ENCODE assay signal across 26 cellular contexts in the genomic region with DNA sequence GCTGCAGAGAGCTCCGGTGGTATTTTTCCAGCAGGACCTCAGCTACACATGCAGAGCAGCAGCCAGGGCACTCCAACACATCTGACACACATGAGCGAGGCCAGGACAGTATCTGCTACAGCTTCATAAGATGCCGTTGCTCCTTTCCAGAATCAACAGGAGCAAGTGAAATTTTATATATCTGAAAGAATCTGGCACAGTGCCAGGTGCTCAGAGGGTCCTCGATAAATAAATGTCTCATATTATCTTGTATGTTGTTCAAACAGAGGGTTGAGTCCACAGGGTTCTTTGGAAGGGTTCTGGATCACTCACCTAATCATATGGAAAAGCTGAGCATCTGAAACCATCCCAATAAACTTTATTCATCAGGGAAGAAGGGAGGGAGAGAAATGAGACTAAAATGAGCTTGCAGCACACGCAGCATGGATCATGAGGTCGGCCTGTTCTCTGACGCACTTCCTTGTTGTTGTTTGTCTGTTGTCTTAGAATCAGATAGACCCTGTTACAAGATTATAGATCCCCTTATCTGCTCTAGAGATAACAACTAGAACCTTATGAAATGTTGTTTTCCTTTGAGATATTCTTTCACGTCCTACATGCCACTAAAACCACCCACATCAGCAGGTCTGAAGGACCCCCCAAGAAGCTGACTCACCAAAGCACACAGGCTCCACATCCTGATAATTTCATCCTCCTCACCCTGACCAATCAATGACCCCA. TPM values are rescaled to one million over a fixed set of nuclear protein-coding genes. Genes with fewer than 3 reads are reported as not detected.
"Had no signal": no experiment of that assay in that cellular context is flagged by ENCODE, and none has a peak within 500 bp of the region (broad histone marks: within the 10 kb centered on the region; RNA-seq: fewer than 3 reads in every experiment).

No MANE protein-coding gene starts in this region.

- ATAC-seq: heart left ventricle; left cardiac atrium; pancreas; right cardiac atrium; stimulated activated effector memory CD8-positive, alpha-beta T cell treated with anti-CD3 and anti-CD28 coated beads, Interleukin-12 subunit alpha, Interleukin-12 subunit beta, amount 100 ng/mL, for 72 hours; stimulated activated naive CD8-positive, alpha-beta T cell treated with anti-CD3 and anti-CD28 coated beads, Interleukin-15, amount 100 ng/mL, for 72 hours; WTC11 had no signal

- H3K4me3 ChIP-seq: breast epithelium, heart left ventricle, pancreas, tibial nerve had no signal

- H3K36me3 Mint-ChIP-seq: stimulated activated effector memory CD8-positive, alpha-beta T cell treated with anti-CD3 and anti-CD28 coated beads, Interleukin-12 subunit alpha, Interleukin-12 subunit beta, amount 100 ng/mL, for 72 hours had no signal

- DNase-seq: activated CD8-positive, alpha-beta memory T cell treated with anti-CD3 and anti-CD28 coated beads for 24 hours; activated CD8-positive, alpha-beta memory T cell treated with anti-CD3 and anti-CD28 coated beads, Interleukin-2, amount 50 U/mL, for 4 hours; activated naive CD4-positive, alpha-beta T cell; activated T-cell treated with anti-CD3 and anti-CD28 coated beads, Interleukin-2, amount 50 U/mL, for 24 hours; cerebellar nuclear complex; effector CD4-positive, alpha-beta T cell; heart left ventricle; left cardiac atrium; nephron progenitor cell; pancreas; right cardiac atrium; stimulated activated CD4-positive, alpha-beta T cell treated with anti-CD3 and anti-CD28 coated beads, Interleukin-2, amount 100 ng/mL, for 24 hours; stimulated activated naive CD8-positive, alpha-beta T cell treated with anti-CD3 and anti-CD28 coated beads, Interleukin-15, amount 100 ng/mL, for 72 hours; T-helper 9 cell had no signal

- H3K4me1 Mint-ChIP-seq: stimulated activated effector memory CD8-positive, alpha-beta T cell treated with anti-CD3 and anti-CD28 coated beads, Interleukin-12 subunit alpha, Interleukin-12 subunit beta, amount 100 ng/mL, for 72 hours; stimulated activated naive CD8-positive, alpha-beta T cell treated with anti-CD3 and anti-CD28 coated beads, Interleukin-15, amount 100 ng/mL, for 72 hours had no signal

- H3K9me3 Mint-ChIP-seq: activated T-cell treated with anti-CD3 and anti-CD28 coated beads, Interleukin-2, amount 50 U/mL, for 24 hours; activated T-helper 2 cell treated with anti-CD3 and anti-CD28 coated beads, Interferon-gamma antibody, Interleukin-2, Interleukin-4, amounts not matched to agents 10 μg/mL and 5 μg/mL and 100 μg/mL, durations not matched to agents 14 hours and 24 hours and 36 hours had no signal

- H3K4me3 Mint-ChIP-seq: activated naive CD8-positive, alpha-beta T cell; activated T-cell treated with anti-CD3 and anti-CD28 coated beads, Interleukin-2, amount 50 U/mL, for 24 hours; dendritic cell treated with granulocyte-macrophage colony-stimulating factor and Interleukin-4, amounts not matched to agents 40 ng/mL and 50 ng/mL, for 4 days; nephron progenitor cell; stimulated activated effector memory CD8-positive, alpha-beta T cell treated with anti-CD3 and anti-CD28 coated beads, Interleukin-12 subunit alpha, Interleukin-12 subunit beta, amount 100 ng/mL, for 72 hours; stimulated activated naive CD8-positive, alpha-beta T cell treated with anti-CD3 and anti-CD28 coated beads, Interleukin-15, amount 100 ng/mL, for 72 hours; WTC11 had no signal

- H3K27ac Mint-ChIP-seq: activated naive CD8-positive, alpha-beta T cell; activated T-cell treated with anti-CD3 and anti-CD28 coated beads, Interleukin-2, amount 50 U/mL, for 24 hours; activated T-helper 2 cell treated with anti-CD3 and anti-CD28 coated beads, Interferon-gamma antibody, Interleukin-2, Interleukin-4, amounts not matched to agents 10 μg/mL and 5 μg/mL and 100 μg/mL, durations not matched to agents 14 hours and 24 hours and 36 hours; dendritic cell treated with granulocyte-macrophage colony-stimulating factor and Interleukin-4, amounts not matched to agents 40 ng/mL and 50 ng/mL, for 4 days; nephron progenitor cell; stimulated activated effector memory CD8-positive, alpha-beta T cell treated with anti-CD3 and anti-CD28 coated beads, Interleukin-12 subunit alpha, Interleukin-12 subunit beta, amount 100 ng/mL, for 72 hours; stimulated activated naive CD8-positive, alpha-beta T cell treated with anti-CD3 and anti-CD28 coated beads, Interleukin-15, amount 100 ng/mL, for 72 hours; WTC11 had no signal

RNA-seq across cellular contexts. Expression of a gene that starts 3.2 kb away (rescaled TPM):
- total RNA-seq: activated T-helper 2 cell treated with anti-CD3 and anti-CD28 coated beads, Interferon-gamma antibody, Interleukin-2, Interleukin-4, amounts not matched to agents 10 μg/mL and 5 μg/mL and 100 μg/mL, durations not matched to agents 14 hours and 24 hours and 36 hours; astrocyte; breast epithelium; epithelial cell of proximal tubule; fibroblast of villous mesenchyme; heart left ventricle; left cardiac atrium; myocyte; pancreas; pulmonary artery endothelial cell; right cardiac atrium; tibial nerve; WTC11 had no signal
